ENCODE assay signal across 1 cellular context in the genomic region with DNA sequence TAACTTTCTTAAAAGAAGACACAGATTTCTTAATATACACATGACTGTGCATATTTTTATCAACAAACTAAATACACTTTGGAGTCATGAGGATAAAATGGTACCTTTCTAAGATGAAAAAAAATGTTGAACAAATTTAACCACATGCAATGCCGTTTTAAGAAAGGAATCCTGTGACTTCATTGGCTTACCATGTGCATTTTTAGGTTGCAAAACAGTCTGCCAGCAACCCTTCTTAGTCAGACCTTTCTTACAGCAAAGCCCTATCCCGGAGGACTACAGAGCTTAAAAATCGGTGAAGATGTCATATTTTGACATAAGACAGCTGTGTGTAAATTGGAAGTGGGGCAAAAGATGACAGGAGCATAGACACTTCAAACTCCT.
TF ChIP-seq lines count a peak whose summit lies in the region.

No MANE protein-coding gene starts in this region.

TF ChIP-seq in SK-N-SH, 30 proteins besides CTCF, POLR2A, EP300 and RAD21 (continued from another document):
- TF ChIP-seq, protein P1, sequence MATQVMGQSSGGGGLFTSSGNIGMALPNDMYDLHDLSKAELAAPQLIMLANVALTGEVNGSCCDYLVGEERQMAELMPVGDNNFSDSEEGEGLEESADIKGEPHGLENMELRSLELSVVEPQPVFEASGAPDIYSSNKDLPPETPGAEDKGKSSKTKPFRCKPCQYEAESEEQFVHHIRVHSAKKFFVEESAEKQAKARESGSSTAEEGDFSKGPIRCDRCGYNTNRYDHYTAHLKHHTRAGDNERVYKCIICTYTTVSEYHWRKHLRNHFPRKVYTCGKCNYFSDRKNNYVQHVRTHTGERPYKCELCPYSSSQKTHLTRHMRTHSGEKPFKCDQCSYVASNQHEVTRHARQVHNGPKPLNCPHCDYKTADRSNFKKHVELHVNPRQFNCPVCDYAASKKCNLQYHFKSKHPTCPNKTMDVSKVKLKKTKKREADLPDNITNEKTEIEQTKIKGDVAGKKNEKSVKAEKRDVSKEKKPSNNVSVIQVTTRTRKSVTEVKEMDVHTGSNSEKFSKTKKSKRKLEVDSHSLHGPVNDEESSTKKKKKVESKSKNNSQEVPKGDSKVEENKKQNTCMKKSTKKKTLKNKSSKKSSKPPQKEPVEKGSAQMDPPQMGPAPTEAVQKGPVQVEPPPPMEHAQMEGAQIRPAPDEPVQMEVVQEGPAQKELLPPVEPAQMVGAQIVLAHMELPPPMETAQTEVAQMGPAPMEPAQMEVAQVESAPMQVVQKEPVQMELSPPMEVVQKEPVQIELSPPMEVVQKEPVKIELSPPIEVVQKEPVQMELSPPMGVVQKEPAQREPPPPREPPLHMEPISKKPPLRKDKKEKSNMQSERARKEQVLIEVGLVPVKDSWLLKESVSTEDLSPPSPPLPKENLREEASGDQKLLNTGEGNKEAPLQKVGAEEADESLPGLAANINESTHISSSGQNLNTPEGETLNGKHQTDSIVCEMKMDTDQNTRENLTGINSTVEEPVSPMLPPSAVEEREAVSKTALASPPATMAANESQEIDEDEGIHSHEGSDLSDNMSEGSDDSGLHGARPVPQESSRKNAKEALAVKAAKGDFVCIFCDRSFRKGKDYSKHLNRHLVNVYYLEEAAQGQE (IDR thresholded peaks at IDR 0.05; ENCODE audit: low read depth, low read length): no peak
- TF ChIP-seq MEF2A (IDR thresholded peaks at IDR 0.05; ENCODE audit: borderline replicate concordance, low read depth) (peak; percentile 92), SIN3A (IDR thresholded peaks at IDR 0.05; ENCODE audit: borderline replicate concordance, low read depth, low read length) (no peak), POLR2AphosphoS5 (IDR thresholded peaks at IDR 0.05; ENCODE audit: low read depth, low read length) (peak; percentile 49; the same call in 1 of the 2 replicates)
